Comparison of ENCODE assay signal across 1 cellular context in genomic region chr1:75615664-75616435, GRCh38.
TF ChIP-seq lines count a peak whose summit lies in the region.

No MANE protein-coding gene starts in this region.

TF ChIP-seq in WTC11, 78 proteins besides CTCF, POLR2A, EP300 and RAD21 (continued from another document):
- TF ChIP-seq MAX (CRISPR knock-in tag; IDR thresholded peaks at IDR 0.05), result no peak
- TF ChIP-seq CREM (CRISPR knock-in tag; IDR thresholded peaks at IDR 0.05), result no peak; the same call in 1 of the 2 replicates
- peak; percentile 42; the same call in 1 of the 2 replicates for TF ChIP-seq FOXK1 (CRISPR knock-in tag; IDR thresholded peaks at IDR 0.05)
- TF ChIP-seq ZNF263 (CRISPR knock-in tag; IDR thresholded peaks at IDR 0.05; ENCODE audit: low read depth), result no peak
TF ChIP-seq in WTC11: peak in this region for 1.
